10 cellular contexts compared by ENCODE assay signal in genomic region chr18:57784034-57784815, GRCh38. TPM values are rescaled to one million over a fixed set of nuclear protein-coding genes. Genes with fewer than 3 reads are reported as not detected.
DNase-seq lines count a peak whose midpoint lies in the region; ATAC-seq and TF ChIP-seq lines count a peak whose summit lies in the region.
"Had no signal": no experiment of that assay in that cellular context is flagged by ENCODE, and none has a peak within 500 bp of the region (broad histone marks: within the 10 kb centered on the region; RNA-seq: fewer than 3 reads in every experiment).

No MANE protein-coding gene starts in this region.

- peak overlapping the region; percentile 88 for H4K5ac ChIP-seq in IMR-90 (ENCODE audit: low read depth, low read length)

- TF ChIP-seq RAD21 in IMR-90 (IDR thresholded peaks at IDR 0.05; ENCODE audit: low read length), result no peak

- WGBS in IMR-90 (ENCODE audit: extremely low coverage in 2 of 2, insufficient read length in 1 of 2), 2 experiments, result 48% methylated on average over 6 of the region's 16 CpGs; no CpG with 5 or more reads in 1 of the 2 experiments
- WGBS in right cardiac atrium, result 58% methylated on average over 16 of the region's 16 CpGs

- H3K4me2 ChIP-seq in IMR-90 (ENCODE audit: low read depth, low read length), result peak overlapping the region; percentile 59

- H4K8ac ChIP-seq in IMR-90 (ENCODE audit: low read depth in 2 of 2, low read length in 2 of 2), result peak overlapping the region; percentile 10 to 69; a peak in 2 of 4 replicates

- peak overlapping the region; percentile 83 for H3K18ac ChIP-seq in IMR-90 (ENCODE audit: low read depth, low read length)

- CTCF ChIA-PET in IMR-90 (lab: Yijun Ruan, JAX), result interaction anchor here (1.2 kb wide), 1 partner anchor 10 kb away, joined by 3 read pairs; no protein-coding TSS in a partner anchor

- in situ Hi-C loops in IMR-90 (cut with MboI; ENCODE audit: low sequenced_read_pairs), result no loop called here

- no peaks in the 10 kb centered on the region for H3K36me3 Mint-ChIP-seq in activated T-helper 17 cell treated with anti-CD3 and anti-CD28 coated beads, Interleukin-2, amount 50 U/mL, for 72 hours (ENCODE audit: low read depth)

- H2BK5ac ChIP-seq in IMR-90 (ENCODE audit: low read depth, low read length, poor library complexity, severe bottlenecking), result peak overlapping the region; percentile 86

- H3K27me3 ChIP-seq in IMR-90 (ENCODE audit: control insufficient read depth, insufficient read depth, low read length) (no peaks in the 10 kb centered on the region), right cardiac atrium (ENCODE audit: control insufficient read depth, insufficient read depth) (no peaks in the 10 kb centered on the region)

- H4K20me1 ChIP-seq in IMR-90 (ENCODE audit: insufficient read depth, low read length), result peaks cover 14% of the 10 kb centered on the region; the same call in 1 of the 2 replicates

- peak overlapping the region; percentile 72 for H2AK5ac ChIP-seq in IMR-90 (ENCODE audit: low read depth, low read length)

- H3K23ac ChIP-seq in IMR-90 (ENCODE audit: low read depth, low read length), result peak overlapping the region; percentile 50

- no peaks in the 10 kb centered on the region for H3K4me1 Mint-ChIP-seq in activated T-helper 17 cell treated with anti-CD3 and anti-CD28 coated beads, Interleukin-2, amount 50 U/mL, for 72 hours
- H3K4me1 Mint-ChIP-seq in stimulated activated naive CD8-positive, alpha-beta T cell treated with anti-CD3 and anti-CD28 coated beads, Interleukin-15, amount 100 ng/mL, for 72 hours, result peaks cover 27% of the 10 kb centered on the region

- peak overlapping the region; percentile 64 for H3K14ac ChIP-seq in IMR-90 (replicated peaks; ENCODE audit: low read depth, low read length)

- no peak for TF ChIP-seq POLR2A in IMR-90 (IDR thresholded peaks at IDR 0.05; ENCODE audit: low read depth, low read length)

- dilution Hi-C loops in IMR-90 (cut with HindIII; ENCODE audit: low sequenced_read_pairs, unreplicated experiment), result no loop called here

- peaks cover 11% of the 10 kb centered on the region for H3K9me1 ChIP-seq in IMR-90 (ENCODE audit: insufficient read depth, low read length)

- peak overlapping the region; percentile 82 for H2BK120ac ChIP-seq in IMR-90 (ENCODE audit: low read depth, low read length)

- intact Hi-C loops in IMR-90 (cut with micrococcal nuclease) (no loop called here), right cardiac atrium (cut with DNase I) (no loop called here), sciatic nerve (cut with DNase I) (no loop called here)

- H3K4ac ChIP-seq in IMR-90 (ENCODE audit: low read depth, low read length), result peak overlapping the region; percentile 85

- no peak overlapping the region for H2AFZ ChIP-seq in IMR-90 (replicated peaks; ENCODE audit: low read length, poor library complexity)

- peak overlapping the region; percentile 60 for H4K91ac ChIP-seq in IMR-90 (ENCODE audit: insufficient read depth, low read depth, low read length)

- peaks cover 16 to 53% of the 10 kb centered on the region in 2 experiments for H3K79me1 ChIP-seq in IMR-90 (ENCODE audit: low read depth in 1 of 2, low read length in 2 of 2)

- TF ChIP-seq CTCF in IMR-90 (conservative IDR thresholded peaks at IDR 0.05; ENCODE audit: low read depth, low read length), result no peak

- H3K27ac Mint-ChIP-seq in activated T-helper 17 cell treated with anti-CD3 and anti-CD28 coated beads, Interleukin-2, amount 50 U/mL, for 72 hours, result no peak overlapping the region
- H3K27ac Mint-ChIP-seq in stimulated activated naive CD8-positive, alpha-beta T cell treated with anti-CD3 and anti-CD28 coated beads, Interleukin-15, amount 100 ng/mL, for 72 hours, result no peak overlapping the region

- no peak overlapping the region for H3K4me3 ChIP-seq in IMR-90 (ENCODE audit: insufficient read depth, low read depth, low read length)
- H3K4me3 ChIP-seq in right cardiac atrium (ENCODE audit: low read length), result no peak overlapping the region

- ATAC-seq in IMR-90 (ENCODE audit: low read depth), result peak; percentile 27
- peak; percentile 11 for ATAC-seq in activated T-helper 17 cell treated with anti-CD3 and anti-CD28 coated beads, Interleukin-2, amount 50 U/mL, for 72 hours (replicated peaks)
- ATAC-seq in right cardiac atrium, result peak; percentile 25 to 70
- ATAC-seq in stimulated activated naive CD8-positive, alpha-beta T cell treated with anti-CD3 and anti-CD28 coated beads, Interleukin-15, amount 100 ng/mL, for 72 hours, result peak; percentile 56
- ATAC-seq in GM18868 (IDR thresholded peaks at IDR 0.05; ENCODE audit: unreplicated experiment), result no peak
- no peak for ATAC-seq in sciatic nerve

- H3K9me3 ChIP-seq in IMR-90 (ENCODE audit: control insufficient read depth, insufficient read depth, low read length), result no peaks in the 10 kb centered on the region
- H3K9me3 ChIP-seq in right cardiac atrium (ENCODE audit: control insufficient read depth, low read length), result no peaks in the 10 kb centered on the region

- H3K9ac ChIP-seq in IMR-90 (ENCODE audit: low read depth, low read length), result peak overlapping the region; percentile 24; the same call in 1 of the 2 replicates

- H3K27ac ChIP-seq in IMR-90 (ENCODE audit: insufficient read depth, low read length) (peak overlapping the region; percentile 71), right cardiac atrium (ENCODE audit: low read length) (no peak overlapping the region)

- H2BK15ac ChIP-seq in IMR-90 (ENCODE audit: low read depth, low read length), result peak overlapping the region; percentile 31; the same call in 1 of the 3 replicates

- BruUV-seq in IMR-90 (replicated peaks; lab: Mats Ljungman, UMichigan), result no TSS peak

- peak overlapping the region; percentile 34 for H2AK9ac ChIP-seq in IMR-90 (replicated peaks; ENCODE audit: low read depth, low read length, poor library complexity)

- no peaks in the 10 kb centered on the region for H3K27me3 Mint-ChIP-seq in activated T-helper 17 cell treated with anti-CD3 and anti-CD28 coated beads, Interleukin-2, amount 50 U/mL, for 72 hours
- H3K27me3 Mint-ChIP-seq in stimulated activated naive CD8-positive, alpha-beta T cell treated with anti-CD3 and anti-CD28 coated beads, Interleukin-15, amount 100 ng/mL, for 72 hours, result no peaks in the 10 kb centered on the region

- H3K36me3 ChIP-seq in IMR-90 (ENCODE audit: control insufficient read depth, insufficient read depth, low read length), result no peaks in the 10 kb centered on the region

- H3K4me1 ChIP-seq in IMR-90 (ENCODE audit: control insufficient read depth, insufficient read depth, low read length) (peaks cover 17% of the 10 kb centered on the region), right cardiac atrium (ENCODE audit: control insufficient read depth, insufficient read depth, low read length) (peaks cover 7% of the 10 kb centered on the region)

- peak overlapping the region; percentile 66 for H2BK20ac ChIP-seq in IMR-90 (ENCODE audit: low read depth, low read length)

- no peak overlapping the region for H3K4me3 Mint-ChIP-seq in activated T-helper 17 cell treated with anti-CD3 and anti-CD28 coated beads, Interleukin-2, amount 50 U/mL, for 72 hours
- no peak overlapping the region for H3K4me3 Mint-ChIP-seq in stimulated activated naive CD8-positive, alpha-beta T cell treated with anti-CD3 and anti-CD28 coated beads, Interleukin-15, amount 100 ng/mL, for 72 hours

- DNase-seq in IMR-90 (peak; percentile 87), right cardiac atrium (no peak), amygdala (lab: John Stamatoyannopoulos, UW) (no peak), sciatic nerve (ENCODE audit: low spot score) (no peak), NCI-H2171 (lab: John Stamatoyannopoulos, UW) (no peak)
- DNase-seq in stimulated activated naive CD8-positive, alpha-beta T cell treated with anti-CD3 and anti-CD28 coated beads, Interleukin-15, amount 100 ng/mL, for 72 hours, result no peak
- DNase-seq: DND-41, OCI-M1 had no signal

- peak overlapping the region; percentile 35; the same call in 1 of the 2 replicates for H3K56ac ChIP-seq in IMR-90 (ENCODE audit: extremely low read depth, insufficient read depth, low read length)

- POLR2A ChIA-PET in IMR-90 (lab: Charles Lee; ENCODE audit: unreplicated experiment), result no interaction called here

- H3K9me3 Mint-ChIP-seq in activated T-helper 17 cell treated with anti-CD3 and anti-CD28 coated beads, Interleukin-2, amount 50 U/mL, for 72 hours, result no peaks in the 10 kb centered on the region
- H3K9me3 Mint-ChIP-seq in stimulated activated naive CD8-positive, alpha-beta T cell treated with anti-CD3 and anti-CD28 coated beads, Interleukin-15, amount 100 ng/mL, for 72 hours, result no peaks in the 10 kb centered on the region

TF ChIP-seq in IMR-90, 13 proteins besides CTCF, POLR2A, EP300 and RAD21:
- TF ChIP-seq FOS (IDR thresholded peaks at IDR 0.05; ENCODE audit: low read depth, low read length) (peak; percentile 54), BHLHE40 (IDR thresholded peaks at IDR 0.05; ENCODE audit: low read depth, low read length) (peak; percentile 93), CEBPB (IDR thresholded peaks at IDR 0.05; ENCODE audit: low read depth, low read length) (peak; percentile 87), CHD1 (IDR thresholded peaks at IDR 0.05; ENCODE audit: low read depth, low read length) (no peak), MXI1 (IDR thresholded peaks at IDR 0.05; ENCODE audit: borderline replicate concordance, low read depth, low read length) (no peak)

RNA-seq across cellular contexts. Expression of gene ATP8B1, which starts 18.9 kb away (rescaled TPM):
- total RNA-seq in IMR-90 (2012; rRNA removed) (136 and 170 TPM in 2 replicates), right cardiac atrium (10 to 100 TPM in 1 of 4 donors, 1 to 10 TPM in 3; 7.5 to 11.5 (median 9.4) TPM), sciatic nerve (10.5 TPM)
- polyA plus RNA-seq in IMR-90 (2012; rRNA removed) (57.7 and 64.3 TPM in 2 replicates), right cardiac atrium (2.6 TPM)
- polyA plus RNA-seq in IMR-90 (2012; cell fraction: cytosol; rRNA removed), result 23.4 and 27.5 TPM in 2 replicates
- polyA plus RNA-seq in IMR-90 (2012; cell fraction: nucleus; rRNA removed; ENCODE audit: low replicate concordance), result 31.8 and 116 TPM in 2 replicates
- total RNA-seq in activated T-helper 17 cell treated with anti-CD3 and anti-CD28 coated beads, Interleukin-2, amount 50 U/mL, for 72 hours, result not detected

Comparison
In these comparisons a context has a peak if more than half of its experiments do, and no peak if none do; other contexts are left out.
1. ATAC-seq: peak in IMR-90 (single experiment), activated T-helper 17 cell treated with anti-CD3 and anti-CD28 coated beads, Interleukin-2, amount 50 U/mL, for 72 hours (single experiment), right cardiac atrium (2 of 2) and stimulated activated naive CD8-positive, alpha-beta T cell treated with anti-CD3 and anti-CD28 coated beads, Interleukin-15, amount 100 ng/mL, for 72 hours (single experiment); none in GM18868 (single experiment) and sciatic nerve (single experiment).
2. RNA of gene ATP8B1, which starts 18.9 kb away (total RNA-seq): 136 to 170 TPM in IMR-90; 10.5 TPM in sciatic nerve (single experiment), 7.5 to 11.5 TPM in right cardiac atrium and not detected in activated T-helper 17 cell treated with anti-CD3 and anti-CD28 coated beads, Interleukin-2, amount 50 U/mL, for 72 hours; every median in the first group is over 10 times any median in the second.